ENCODE assay signal across 8 cellular contexts in the genomic region with DNA sequence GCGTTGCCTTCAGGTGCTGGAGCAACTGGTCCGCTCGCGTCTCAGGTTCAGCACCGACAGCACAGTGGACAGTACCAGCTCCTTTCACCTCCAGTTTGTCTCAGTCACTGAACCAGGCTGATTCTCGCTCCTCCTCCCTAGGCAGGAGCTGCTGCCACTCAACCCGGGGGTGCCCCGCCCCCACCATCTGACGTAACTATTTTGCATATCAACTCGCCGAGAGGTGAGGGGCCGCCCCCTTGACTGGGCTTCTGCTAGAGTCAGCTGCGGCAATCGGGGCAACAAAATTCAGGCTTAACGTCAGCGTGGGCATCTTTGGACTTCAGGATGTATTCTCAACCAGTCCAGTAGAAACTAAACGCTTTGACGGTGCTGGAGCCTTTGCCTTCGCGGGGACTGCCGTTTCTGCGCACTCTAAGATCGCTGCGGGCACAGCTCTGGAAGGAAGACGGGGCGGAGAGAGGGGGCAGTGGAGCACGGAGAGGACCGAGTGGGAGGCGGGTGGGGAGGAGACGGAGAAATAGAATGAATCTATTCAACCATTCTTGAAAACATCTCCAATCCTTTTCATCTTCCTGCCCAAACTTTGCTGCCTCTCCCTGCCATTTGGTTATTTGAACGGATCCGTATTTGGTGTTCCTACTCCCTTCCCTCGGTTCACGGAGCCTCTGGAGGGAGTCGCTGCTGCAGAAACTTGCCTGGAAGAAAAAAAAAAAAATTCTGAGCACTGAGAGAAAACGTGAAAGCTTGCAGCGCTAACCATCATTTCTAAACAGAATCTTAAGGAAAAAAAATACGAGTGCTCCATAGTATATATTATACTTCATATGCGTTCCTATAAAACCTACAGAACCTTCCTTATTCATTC. TPM values are rescaled to one million over a fixed set of nuclear protein-coding genes. Genes with fewer than 3 reads are reported as not detected.
DNase-seq lines count a peak whose midpoint lies in the region; ATAC-seq and TF ChIP-seq lines count a peak whose summit lies in the region.

A gene (minus strand): TSS at position 109 of the 868 bp plus-strand sequence. CDS start 52,604 bp downstream, outside the sequence.

- ATAC-seq in GM21737 (IDR thresholded peaks at IDR 0.05; ENCODE audit: unreplicated experiment): peak; percentile 69
- peak; percentile 42 for ATAC-seq in activated B cell treated with CpG ODN at 0.5 μM for 24 hours (ENCODE audit: low read depth)

- H3K36me3 ChIP-seq in GM06990 (ENCODE audit: control insufficient read depth, insufficient read depth, low read length) (no peaks in the 10 kb centered on the region), endocrine pancreas (ENCODE audit: control insufficient read depth, insufficient read depth, low read length) (no peaks in the 10 kb centered on the region), mesenchymal stem cell (ENCODE audit: control insufficient read depth in 1 of 2, insufficient read depth in 2 of 2, low read depth in 1 of 2, low read length in 2 of 2) (no peaks in the 10 kb centered on the region)

- H3K4me2 ChIP-seq in mesenchymal stem cell (ENCODE audit: low read length, poor library complexity, severe bottlenecking): peak within 1 kb of the TSS; percentile 76

- peak within 1 kb of the TSS; percentile 43 for H3K4me3 ChIP-seq in GM06990 (replicated peaks; ENCODE audit: low read depth, low read length)
- peak within 1 kb of the TSS; percentile 87 for H3K4me3 ChIP-seq in endocrine pancreas (ENCODE audit: control insufficient read depth, insufficient read depth, low read length)
- peak within 1 kb of the TSS; percentile 66 to 74 for H3K4me3 ChIP-seq in mesenchymal stem cell (ENCODE audit: insufficient read depth in 1 of 2, low read depth in 1 of 2, low read length in 2 of 2)

- H3K9ac ChIP-seq in endocrine pancreas (ENCODE audit: control insufficient read depth, insufficient read depth, low read length) (peak within 1 kb of the TSS; percentile 51), mesenchymal stem cell (ENCODE audit: low read length) (no peak within 1 kb of the TSS)

- H3K79me1 ChIP-seq in mesenchymal stem cell (replicated peaks; ENCODE audit: low read length, poor library complexity, severe bottlenecking): no peaks in the 10 kb centered on the region

- peak within 1 kb of the TSS; percentile 9 for H3K27ac ChIP-seq in mesenchymal stem cell (ENCODE audit: low read length, poor library complexity, severe bottlenecking)

- H3K4me1 ChIP-seq in endocrine pancreas (ENCODE audit: control insufficient read depth, insufficient read depth, low read length): no peaks in the 10 kb centered on the region
- peaks cover 3% of the 10 kb centered on the region for H3K4me1 ChIP-seq in mesenchymal stem cell (ENCODE audit: control insufficient read depth, insufficient read depth, low read depth, low read length)

- in situ Hi-C loops in KBM-7 (cut with MboI; ENCODE audit: low pct_unique_long_range_greater_than_20kb, low sequenced_read_pairs): no loop called here

- H3K27me3 Mint-ChIP-seq in activated B cell treated with CpG ODN at 0.5 μM for 24 hours: no peaks in the 10 kb centered on the region

- H2BK12ac ChIP-seq in mesenchymal stem cell (ENCODE audit: low read length in 2 of 2): no peak within 1 kb of the TSS

- H3K36me3 Mint-ChIP-seq in activated B cell treated with CpG ODN at 0.5 μM for 24 hours (ENCODE audit: low read depth): no peaks in the 10 kb centered on the region

- no peaks in the 10 kb centered on the region for H3K27me3 ChIP-seq in GM06990 (replicated peaks; ENCODE audit: control insufficient read depth, insufficient read depth, low read length)
- no peaks in the 10 kb centered on the region for H3K27me3 ChIP-seq in endocrine pancreas (ENCODE audit: control insufficient read depth, insufficient read depth, low read length)
- H3K27me3 ChIP-seq in mesenchymal stem cell (ENCODE audit: control insufficient read depth in 1 of 2, insufficient read depth in 1 of 2, low read length in 2 of 2): peaks cover 0 to 20% of the 10 kb centered on the region in 2 experiments

- peak within 1 kb of the TSS; percentile 7 for H2AFZ ChIP-seq in mesenchymal stem cell (ENCODE audit: low read depth, low read length)

- intact Hi-C loops in activated B cell treated with CpG ODN at 0.5 μM for 24 hours (cut with micrococcal nuclease): no loop called here

- peak; percentile 38 for DNase-seq in GM06990 (ENCODE audit: extremely low read depth, insufficient read length)
- peak; percentile 78 for DNase-seq in KBM-7
- DNase-seq in activated B cell treated with CpG ODN at 0.5 μM for 24 hours: no peak
- DNase-seq in mesenchymal stem cell: peak; percentile 84
- peak; percentile 13 for DNase-seq in stimulated activated CD8-positive, alpha-beta memory T cell treated with anti-CD3 and anti-CD28 coated beads, Interleukin-4, amount 100 ng/mL, for 24 hours (ENCODE audit: low read depth)
- DNase-seq in AML-193 (lab: John Stamatoyannopoulos, UW): no peak

- peaks cover 8% of the 10 kb centered on the region for H3K4me1 Mint-ChIP-seq in activated B cell treated with CpG ODN at 0.5 μM for 24 hours

- no peak within 1 kb of the TSS for H3K4me3 Mint-ChIP-seq in activated B cell treated with CpG ODN at 0.5 μM for 24 hours

- no peak within 1 kb of the TSS for H3K23ac ChIP-seq in mesenchymal stem cell (ENCODE audit: low read length in 2 of 2)

- H3K14ac ChIP-seq in mesenchymal stem cell (ENCODE audit: low read length in 2 of 2): no peak within 1 kb of the TSS

- H2BK5ac ChIP-seq in mesenchymal stem cell (ENCODE audit: low read depth, low read length, poor library complexity, severe bottlenecking): no peak within 1 kb of the TSS

- H3K9me3 Mint-ChIP-seq in activated B cell treated with CpG ODN at 0.5 μM for 24 hours: no peaks in the 10 kb centered on the region

- CTCF ChIA-PET in activated B cell treated with CpG ODN at 0.5 μM for 24 hours (lab: Charles Lee): no interaction called here

- POLR2A ChIA-PET in activated B cell treated with CpG ODN at 0.5 μM for 24 hours (lab: Charles Lee): no interaction called here

- H3K27ac Mint-ChIP-seq in activated B cell treated with CpG ODN at 0.5 μM for 24 hours: no peak within 1 kb of the TSS

- H2BK120ac ChIP-seq in mesenchymal stem cell (ENCODE audit: low read depth, low read length): no peak within 1 kb of the TSS

- peak within 1 kb of the TSS; percentile 40 for H4K8ac ChIP-seq in mesenchymal stem cell (ENCODE audit: low read length)

- peak within 1 kb of the TSS in 1 of 2 experiments; percentile 86 for H3K18ac ChIP-seq in mesenchymal stem cell (ENCODE audit: low read depth in 1 of 2, low read length in 2 of 2)

- H4K91ac ChIP-seq in mesenchymal stem cell (ENCODE audit: low read length): no peak within 1 kb of the TSS

- H2AK5ac ChIP-seq in mesenchymal stem cell (ENCODE audit: low read length, severe bottlenecking): no peak within 1 kb of the TSS

- TF ChIP-seq CTCF in GM06990 (IDR thresholded peaks at IDR 0.05; ENCODE audit: insufficient read depth, low read length, poor library complexity, severe bottlenecking): no peak
- TF ChIP-seq CTCF in activated B cell treated with CpG ODN at 0.5 μM for 24 hours (IDR thresholded peaks at IDR 0.05): no peak

- H3K9me3 ChIP-seq in endocrine pancreas (ENCODE audit: control insufficient read depth, low read length) (no peaks in the 10 kb centered on the region), mesenchymal stem cell (ENCODE audit: control insufficient read depth, low read length) (no peaks in the 10 kb centered on the region)

- H3K4ac ChIP-seq in mesenchymal stem cell (ENCODE audit: low read depth in 1 of 2, low read length in 2 of 2): no peak within 1 kb of the TSS

- under 1% methylated on average over 28 of the region's 39 CpGs for WGBS in mesenchymal stem cell

- no peak within 1 kb of the TSS for H2BK15ac ChIP-seq in mesenchymal stem cell (ENCODE audit: low read depth, poor library complexity, severe bottlenecking)

RNA-seq across cellular contexts. Expression of the gene that starts here (rescaled TPM):
- not detected in 2 replicates for total RNA-seq in activated B cell treated with CpG ODN at 0.5 μM for 24 hours
- 0.08 TPM for polyA plus RNA-seq in mesenchymal stem cell (2013, experiment 1 of 2)
- polyA plus RNA-seq in mesenchymal stem cell (2013, experiment 2 of 2): 0.08 TPM

Comparison
In these comparisons a context has a peak if more than half of its experiments do, and no peak if none do; other contexts are left out.
1. Peak in ATAC-seq in activated B cell treated with CpG ODN at 0.5 μM for 24 hours; RNA of the gene not detected or under 1 TPM.
2. DNase-seq: peak in GM06990 (single experiment), KBM-7 (single experiment), mesenchymal stem cell (single experiment) and stimulated activated CD8-positive, alpha-beta memory T cell treated with anti-CD3 and anti-CD28 coated beads, Interleukin-4, amount 100 ng/mL, for 24 hours (single experiment); none in activated B cell treated with CpG ODN at 0.5 μM for 24 hours (single experiment) and AML-193 (0 of 2).
3. Peak in every context shown above with its lines, with median percentiles within 50 percentile points of each other: H3K4me3 ChIP-seq.